Comparison of ENCODE assay signal across 2 cellular contexts in the genomic region with DNA sequence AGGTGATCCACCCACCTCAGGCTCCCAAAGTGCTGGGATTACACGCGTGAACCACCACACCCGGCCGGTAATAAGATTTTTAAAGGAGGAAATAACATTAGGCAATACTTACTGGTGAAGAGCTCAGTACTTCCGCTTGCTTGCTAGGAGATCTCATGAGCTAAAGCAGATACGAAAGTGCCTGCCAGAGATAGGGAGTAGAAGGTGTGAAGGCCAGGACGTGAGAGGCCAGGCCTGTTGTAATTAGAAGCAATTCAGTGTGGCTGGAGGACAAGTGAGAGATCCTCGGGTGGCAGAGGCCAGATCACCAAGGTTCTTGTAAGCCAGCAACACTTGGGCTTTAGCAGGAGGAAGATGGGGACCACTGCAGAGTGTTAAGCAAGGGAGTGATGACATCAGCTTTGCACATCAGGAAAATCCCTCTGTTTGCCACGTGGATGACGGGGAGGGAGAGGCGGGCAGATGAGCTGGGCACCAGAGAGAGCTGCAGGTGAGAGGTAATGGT.
TF ChIP-seq lines count a peak whose summit lies in the region.

No MANE protein-coding gene starts in this region.

TF ChIP-seq in HepG2, 621 proteins besides CTCF, POLR2A, EP300 and RAD21:
- TF ChIP-seq REXO4 (CRISPR knock-in tag; IDR thresholded peaks at IDR 0.05; ENCODE audit: borderline replicate concordance) (no peak), ZNF530 (CRISPR knock-in tag; IDR thresholded peaks at IDR 0.05; ENCODE audit: low read depth) (no peak), ZNF577 (CRISPR knock-in tag; IDR thresholded peaks at IDR 0.05; ENCODE audit: borderline replicate concordance, low read depth) (no peak), BRCA1 (CRISPR knock-in tag; IDR thresholded peaks at IDR 0.05) (no peak), ZNF468 (CRISPR knock-in tag; IDR thresholded peaks at IDR 0.05) (no peak), GATAD1 (CRISPR knock-in tag; IDR thresholded peaks at IDR 0.05) (no peak), TARDBP (CRISPR knock-in tag; IDR thresholded peaks at IDR 0.05) (no peak), PTBP1 (IDR thresholded peaks at IDR 0.05; ENCODE audit: low read depth, low read length, poor library complexity, severe bottlenecking) (no peak), RFX5 (IDR thresholded peaks at IDR 0.05; ENCODE audit: low read depth, low read length) (no peak)
- TF ChIP-seq, protein P1, sequence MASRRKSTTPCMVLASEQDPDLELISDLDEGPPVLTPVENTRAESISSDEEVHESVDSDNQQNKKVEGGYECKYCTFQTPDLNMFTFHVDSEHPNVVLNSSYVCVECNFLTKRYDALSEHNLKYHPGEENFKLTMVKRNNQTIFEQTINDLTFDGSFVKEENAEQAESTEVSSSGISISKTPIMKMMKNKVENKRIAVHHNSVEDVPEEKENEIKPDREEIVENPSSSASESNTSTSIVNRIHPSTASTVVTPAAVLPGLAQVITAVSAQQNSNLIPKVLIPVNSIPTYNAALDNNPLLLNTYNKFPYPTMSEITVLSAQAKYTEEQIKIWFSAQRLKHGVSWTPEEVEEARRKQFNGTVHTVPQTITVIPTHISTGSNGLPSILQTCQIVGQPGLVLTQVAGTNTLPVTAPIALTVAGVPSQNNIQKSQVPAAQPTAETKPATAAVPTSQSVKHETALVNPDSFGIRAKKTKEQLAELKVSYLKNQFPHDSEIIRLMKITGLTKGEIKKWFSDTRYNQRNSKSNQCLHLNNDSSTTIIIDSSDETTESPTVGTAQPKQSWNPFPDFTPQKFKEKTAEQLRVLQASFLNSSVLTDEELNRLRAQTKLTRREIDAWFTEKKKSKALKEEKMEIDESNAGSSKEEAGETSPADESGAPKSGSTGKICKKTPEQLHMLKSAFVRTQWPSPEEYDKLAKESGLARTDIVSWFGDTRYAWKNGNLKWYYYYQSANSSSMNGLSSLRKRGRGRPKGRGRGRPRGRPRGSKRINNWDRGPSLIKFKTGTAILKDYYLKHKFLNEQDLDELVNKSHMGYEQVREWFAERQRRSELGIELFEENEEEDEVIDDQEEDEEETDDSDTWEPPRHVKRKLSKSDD (CRISPR knock-in tag; IDR thresholded peaks at IDR 0.05; ENCODE audit: low read depth) = no peak

TF ChIP-seq in GM12891, 5 proteins besides CTCF, POLR2A, EP300 and RAD21:
- TF ChIP-seq SPI1 (IDR thresholded peaks at IDR 0.05; ENCODE audit: low read depth, low read length) = no peak
- TF ChIP-seq TAF1 (IDR thresholded peaks at IDR 0.05; ENCODE audit: low read depth, low read length) = no peak
